Comparison of ENCODE assay signal across 18 cellular contexts in genomic region chr2:138086556-138086955, GRCh38.
A peak's percentile ranks its signal among the peaks of the same experiment; 100 is the strongest.
DNase-seq lines count a peak whose midpoint lies in the region; ATAC-seq lines count a peak whose summit lies in the region.
"Had no signal": no experiment of that assay in that cellular context is flagged by ENCODE, and none has a peak within 500 bp of the region (broad histone marks: within the 10 kb centered on the region; RNA-seq: fewer than 3 reads in every experiment).

No MANE protein-coding gene starts in this region.

- no peak overlapping the region for H3K9ac ChIP-seq in GM23248

- H2AFZ ChIP-seq in GM23248 = no peak overlapping the region

- ATAC-seq in right cardiac atrium = peak; percentile 63 to 86
- ATAC-seq: activated T-helper 17 cell treated with anti-CD3 and anti-CD28 coated beads, Interleukin-2, amount 50 U/mL, for 72 hours; HCT116 had no signal

- H3K79me2 ChIP-seq in GM23248 (ENCODE audit: insufficient read depth) = no peaks in the 10 kb centered on the region

- H3K4me3 ChIP-seq in GM23248 (no peak overlapping the region), right cardiac atrium (ENCODE audit: low read length) (no peak overlapping the region)
- H3K4me3 ChIP-seq: adrenal gland, testis had no signal

- no peaks in the 10 kb centered on the region for H4K20me1 ChIP-seq in GM23248 (ENCODE audit: insufficient read depth)

- peaks cover 13% of the 10 kb centered on the region for H3F3A ChIP-seq in GM23248 (ENCODE audit: insufficient read depth)

- no peak overlapping the region for H3K27ac ChIP-seq in GM23248
- H3K27ac ChIP-seq in right cardiac atrium (ENCODE audit: low read length) = no peak overlapping the region
- H3K27ac ChIP-seq: adrenal gland, testis had no signal

- in situ Hi-C loops in GM23248 (cut with MboI) = loop anchor here (10.0 kb wide), 2 partner anchors 142 to 172 kb away; no protein-coding TSS in a partner anchor

- DNase-seq in AG08396 (ENCODE audit: low spot score) (peak; percentile 16), GM23248 (peak; percentile 30), astrocyte of the hippocampus (ENCODE audit: low read depth, low spot score) (peak; percentile 69), right cardiac atrium (peak in 2 of 3 donors; percentile 39 to 79), RPMI8226 (no peak), A172 (ENCODE audit: low spot score) (no peak), islet precursor cell (no peak)
- DNase-seq in activated CD4-positive, alpha-beta T cell treated with anti-CD3 and anti-CD28 coated beads for 4 hours = no peak
- DNase-seq: activated B cell treated with CpG ODN at 0.5 μM for 24 hours; adrenal gland; head of caudate nucleus; occipital lobe; SHP77; stimulated activated CD4-positive, alpha-beta T cell treated with anti-CD3 and anti-CD28 coated beads, Interleukin-4, amount 100 ng/mL, for 4 hours; T-helper 2 cell; testis had no signal

- H3K4me2 ChIP-seq in GM23248 (ENCODE audit: unreplicated experiment) = no peak overlapping the region

- H3K27me3 ChIP-seq in GM23248 (replicated peaks; ENCODE audit: insufficient read depth) (peaks cover 14% of the 10 kb centered on the region; the same call in 1 of the 2 replicates), right cardiac atrium (ENCODE audit: control insufficient read depth, insufficient read depth) (no peaks in the 10 kb centered on the region)
- H3K27me3 ChIP-seq: adrenal gland, testis had no signal

- H3K9me3 ChIP-seq in GM23248 (ENCODE audit: low read depth) = no peaks in the 10 kb centered on the region
- H3K9me3 ChIP-seq in right cardiac atrium (ENCODE audit: control insufficient read depth, low read length) = no peaks in the 10 kb centered on the region
- H3K9me3 ChIP-seq: adrenal gland, testis had no signal

- H3K9me2 ChIP-seq in GM23248 (ENCODE audit: insufficient read depth) = no peaks in the 10 kb centered on the region

- intact Hi-C loops in right cardiac atrium (cut with DNase I) = no loop called here

- H3K36me3 ChIP-seq in GM23248 (ENCODE audit: low read depth) = no peaks in the 10 kb centered on the region
- H3K36me3 ChIP-seq: adrenal gland had no signal

- H3K4me1 ChIP-seq in GM23248 (ENCODE audit: insufficient read depth) = peaks cover 14% of the 10 kb centered on the region
- H3K4me1 ChIP-seq in right cardiac atrium (ENCODE audit: control insufficient read depth, insufficient read depth, low read length) = no peaks in the 10 kb centered on the region
- H3K4me1 ChIP-seq: testis had no signal

Comparison
In these comparisons a context has a peak if more than half of its experiments do, and no peak if none do; other contexts are left out.
1. DNase-seq: peak in AG08396 (single experiment), GM23248 (single experiment), astrocyte of the hippocampus (single experiment) and right cardiac atrium (2 of 3); none in RPMI8226 (single experiment), activated CD4-positive, alpha-beta T cell treated with anti-CD3 and anti-CD28 coated beads for 4 hours (0 of 2), A172 (single experiment) and islet precursor cell (single experiment).